8 cellular contexts compared by ENCODE assay signal in genomic region chr4:186067757-186068385, GRCh38. TPM values are rescaled to one million over a fixed set of nuclear protein-coding genes. Genes with fewer than 3 reads are reported as not detected.
DNase-seq lines count a peak whose midpoint lies in the region; ATAC-seq, FAIRE-seq and TF ChIP-seq lines count a peak whose summit lies in the region.

No MANE protein-coding gene starts in this region.

- WGBS in hepatocyte (ENCODE audit: low lambda C conversion rate, missing lambda C conversion rate) = 68% methylated on average over 9 of the region's 9 CpGs

- H3K27me3 ChIP-seq in hepatocyte = no peaks in the 10 kb centered on the region
- H3K27me3 ChIP-seq in skeletal muscle tissue (ENCODE audit: control insufficient read depth in 3 of 3, insufficient read depth in 3 of 3, low read length in 3 of 3) = no peaks in the 10 kb centered on the region

- ATAC-seq in HG03432 (IDR thresholded peaks at IDR 0.05; ENCODE audit: unreplicated experiment) = peak; percentile 82

- peaks cover 4% of the 10 kb centered on the region for H3K4me1 ChIP-seq in hepatocyte (ENCODE audit: insufficient read depth)
- H3K4me1 ChIP-seq in skeletal muscle tissue (ENCODE audit: control insufficient read depth in 3 of 3, insufficient read depth in 3 of 3, low read length in 3 of 3) = peaks cover 0 to 3% (median 0%) of the 10 kb centered on the region in 3 donors

- H3K9me2 ChIP-seq in hepatocyte (replicated peaks; ENCODE audit: insufficient read depth) = no peaks in the 10 kb centered on the region

- DNase-seq in COLO829 (ENCODE audit: low spot score) (peak; percentile 71), GM19239 (ENCODE audit: insufficient read length, low spot score) (no peak), OCI-M1 (lab: John Stamatoyannopoulos, UW) (peak; percentile 87), anterior cingulate cortex (lab: John Stamatoyannopoulos, UW) (peak in 43 of 58 donors; percentile 4 to 65 (median 29)), hepatocyte (ENCODE audit: low spot score) (peak; percentile 68), iPS-NIHi11 (ENCODE audit: low spot score) (no peak)

- H3K9me3 ChIP-seq in hepatocyte (ENCODE audit: low read depth) (no peaks in the 10 kb centered on the region), skeletal muscle tissue (ENCODE audit: control insufficient read depth in 3 of 3, low read length in 3 of 3) (no peaks in the 10 kb centered on the region)

- TF ChIP-seq CTCF in hepatocyte (IDR thresholded peaks at IDR 0.05; ENCODE audit: poor library complexity) = peak; percentile 50

- H3K79me2 ChIP-seq in hepatocyte = no peaks in the 10 kb centered on the region

- H3K4me3 ChIP-seq in hepatocyte (no peak overlapping the region), skeletal muscle tissue (ENCODE audit: low read length in 3 of 3) (peak overlapping the region; percentile 68 to 81 (median 74))

- no peak overlapping the region for H3K27ac ChIP-seq in hepatocyte
- no peak overlapping the region for H3K27ac ChIP-seq in skeletal muscle tissue (ENCODE audit: low read depth, low read length)

- FAIRE-seq in GM19239 (lab: Jason Lieb, UNC) = peak; percentile 89

- H2AFZ ChIP-seq in hepatocyte = peak overlapping the region; percentile 82

- H3K4me2 ChIP-seq in hepatocyte = peak overlapping the region; percentile 73

- H3K36me3 ChIP-seq in hepatocyte (replicated peaks; ENCODE audit: insufficient read depth, low read depth) (no peaks in the 10 kb centered on the region), skeletal muscle tissue (ENCODE audit: control insufficient read depth in 3 of 3, insufficient read depth in 3 of 3, low read length in 3 of 3) (no peaks in the 10 kb centered on the region)

- H4K20me1 ChIP-seq in hepatocyte (ENCODE audit: insufficient read depth, poor library complexity, severe bottlenecking) = no peaks in the 10 kb centered on the region

- peak overlapping the region in 2 of 3 donors; percentile 63 to 79 for H3K9ac ChIP-seq in skeletal muscle tissue (ENCODE audit: low read depth in 1 of 3, low read length in 3 of 3)

RNA-seq across cellular contexts. Expression of gene TLR3, which starts 1.1 kb away (rescaled TPM):
- total RNA-seq in hepatocyte (1.8 and 7.3 TPM in 2 replicates), skeletal muscle tissue (1.0 TPM)
- 1.6 and 4.6 TPM in 2 replicates for polyA plus RNA-seq in hepatocyte

RNA-seq across cellular contexts. Expression of gene FAM149A, which starts 36.6 kb away (rescaled TPM):
- total RNA-seq in hepatocyte = 6.7 and 7.0 TPM in 2 replicates
- 3.7 and 6.9 TPM in 2 replicates for polyA plus RNA-seq in hepatocyte
- total RNA-seq in skeletal muscle tissue = 6.8 TPM

Comparison
In these comparisons a context has a peak if more than half of its experiments do, and no peak if none do; other contexts are left out.
1. DNase-seq: peak in COLO829 (single experiment), OCI-M1 (single experiment), anterior cingulate cortex (43 of 58) and hepatocyte (single experiment); none in GM19239 (single experiment) and iPS-NIHi11 (single experiment).